Comparison of ENCODE assay signal across 1 cellular context in genomic region chr20:36773548-36774242, GRCh38.
TF ChIP-seq lines count a peak whose summit lies in the region.

TSS of gene DSN1 (minus strand) at chr20:36773763. CDS start at chr20:36771458, 2,305 bp downstream.

TF ChIP-seq in H1, 55 proteins besides CTCF, POLR2A, EP300 and RAD21:
- TF ChIP-seq RBBP5 (IDR thresholded peaks at IDR 0.05; ENCODE audit: borderline replicate concordance, low read depth, low read length) (peak; percentile 80; the same call in 1 of the 2 replicates), POU5F1 (IDR thresholded peaks at IDR 0.05; ENCODE audit: low read depth, low read length) (no peak), KDM4A (IDR thresholded peaks at IDR 0.05; ENCODE audit: low read depth, low read length, severe bottlenecking) (peak; percentile 76), CHD2 (IDR thresholded peaks at IDR 0.05; ENCODE audit: low read length) (no peak), JUN (IDR thresholded peaks at IDR 0.05; ENCODE audit: low read depth, low read length) (no peak), TBP (IDR thresholded peaks at IDR 0.05; ENCODE audit: low read depth, low read length) (peak; percentile 46; the same call in 1 of the 2 replicates), USF2 (IDR thresholded peaks at IDR 0.05; ENCODE audit: low read length) (no peak), POLR2AphosphoS5 (IDR thresholded peaks at IDR 0.05; ENCODE audit: low read depth, low read length) (peak; percentile 95; the same call in 1 of the 2 replicates), MAX (IDR thresholded peaks at IDR 0.05) (peak; percentile 85), FOSL1 (IDR thresholded peaks at IDR 0.05; ENCODE audit: insufficient read depth, low read depth, low read length) (no peak), NANOG (IDR thresholded peaks at IDR 0.05; ENCODE audit: insufficient read depth, low read depth, low read length, poor library complexity, severe bottlenecking) (no peak), NRF1 (IDR thresholded peaks at IDR 0.05; ENCODE audit: low read depth, low read length) (peak; percentile 90), TAF1 (IDR thresholded peaks at IDR 0.05; ENCODE audit: low read depth, low read length) (peak; percentile 74), TCF12 (IDR thresholded peaks at IDR 0.05; ENCODE audit: low read depth, low read length) (no peak), BACH1 (IDR thresholded peaks at IDR 0.05; ENCODE audit: low read length) (no peak), CREB1 (IDR thresholded peaks at IDR 0.05) (peak; percentile 86), TAF7 (optimal IDR thresholded peaks at IDR 0.05; ENCODE audit: borderline replicate concordance, low read depth, low read length) (peak; percentile 35), E2F6 (IDR thresholded peaks at IDR 0.05) (peak; percentile 93), MAFK (IDR thresholded peaks at IDR 0.05; ENCODE audit: low read depth, low read length) (no peak), CBX8 (IDR thresholded peaks at IDR 0.05; ENCODE audit: borderline replicate concordance, low read depth, low read length) (no peak), ATF3 (IDR thresholded peaks at IDR 0.05; ENCODE audit: insufficient read depth, low read depth, low read length) (no peak), ASH2L (IDR thresholded peaks at IDR 0.05; ENCODE audit: low read length) (no peak), PHF8 (conservative IDR thresholded peaks at IDR 0.05; ENCODE audit: low read depth, low read length) (peak; percentile 88), SIN3A (conservative IDR thresholded peaks at IDR 0.05 in 1 of 2, IDR thresholded peaks at IDR 0.05 in 1 of 2; ENCODE audit: low read depth in 1 of 2, low read length in 2 of 2) (no peak; a peak in 2 of 4 replicates)
TF ChIP-seq in H1: peak in this region for 11.
